ENCODE assay signal across 15 cellular contexts in the genomic region with DNA sequence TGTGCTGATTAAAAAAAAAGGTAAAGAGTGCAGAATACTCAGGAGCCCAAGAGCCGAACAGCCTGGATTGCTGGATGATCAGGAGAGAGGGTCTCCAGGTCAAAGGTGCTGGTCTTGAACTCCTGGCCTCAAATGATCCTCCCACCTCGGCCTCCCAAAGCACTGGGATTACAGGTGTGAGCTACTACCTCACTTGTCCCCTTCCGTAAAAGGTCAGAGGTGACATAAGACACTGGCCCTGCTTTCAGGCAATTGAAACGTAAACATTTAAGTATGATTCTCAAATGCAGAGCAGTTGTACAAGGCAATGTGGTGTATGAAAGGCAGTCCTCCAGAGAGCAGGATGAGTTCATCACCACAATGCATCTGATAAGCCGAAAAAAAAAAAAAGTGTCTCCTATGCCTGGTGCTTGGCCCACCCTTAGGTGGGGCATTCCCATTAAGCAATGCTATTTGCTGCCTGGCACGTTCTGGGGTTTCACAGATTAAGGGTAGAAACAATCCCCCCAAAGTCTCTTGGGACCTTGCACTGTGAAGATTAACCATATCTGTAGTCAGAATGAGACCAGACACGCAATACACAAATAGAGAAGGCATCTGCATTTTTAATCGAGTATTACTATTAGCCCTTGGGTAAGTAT. TPM values are rescaled to one million over a fixed set of nuclear protein-coding genes. Genes with fewer than 3 reads are reported as not detected.
DNase-seq lines count a peak whose midpoint lies in the region; ATAC-seq, FAIRE-seq and TF ChIP-seq lines count a peak whose summit lies in the region.
"Had no signal": no experiment of that assay in that cellular context is flagged by ENCODE, and none has a peak within 500 bp of the region (broad histone marks: within the 10 kb centered on the region; RNA-seq: fewer than 3 reads in every experiment).

No MANE protein-coding gene starts in this region.

- no peak overlapping the region for H3K27ac ChIP-seq in OCI-LY7 (ENCODE audit: low read depth, low read length, poor library complexity, severe bottlenecking)
- H3K27ac ChIP-seq: spleen had no signal

- no peak overlapping the region for H3K4me3 ChIP-seq in OCI-LY7 (ENCODE audit: low read depth, low read length, poor library complexity, severe bottlenecking)
- H3K4me3 ChIP-seq: spleen had no signal

- ATAC-seq in GM19372 (IDR thresholded peaks at IDR 0.05; ENCODE audit: low read depth, unreplicated experiment), result peak; percentile 42
- peak; percentile 62 for ATAC-seq in HG02798 (IDR thresholded peaks at IDR 0.05; ENCODE audit: poor library complexity, unreplicated experiment)
- ATAC-seq in HG03469 (IDR thresholded peaks at IDR 0.05; ENCODE audit: unreplicated experiment), result peak; percentile 48
- ATAC-seq: activated CD4-positive, alpha-beta T cell treated with anti-CD3 and anti-CD28 coated beads for 36 hours; HCT116 had no signal

- no peaks in the 10 kb centered on the region; the same call in 1 of the 2 replicates for H3K79me2 ChIP-seq in OCI-LY7 (ENCODE audit: insufficient read depth, low read depth, low read length)

- H2AFZ ChIP-seq in OCI-LY7 (ENCODE audit: low read length), result no peak overlapping the region

- no peak for TF ChIP-seq POLR2A in GM12891 (IDR thresholded peaks at IDR 0.05; ENCODE audit: low read depth, low read length)

- no peak for FAIRE-seq in GM12891 (lab: Jason Lieb, UNC)
- FAIRE-seq: islet of Langerhans had no signal

- TF ChIP-seq CTCF in OCI-LY7 (conservative IDR thresholded peaks at IDR 0.05; ENCODE audit: low read length), result no peak

- POLR2A ChIA-PET in OCI-LY7 (lab: Charles Lee), result interaction anchor here (0.7 to 1.9 kb wide), 3 partner anchors 13 to 322 kb away, joined by 3 to 4 read pairs (median 3); no protein-coding TSS in a partner anchor

- CTCF ChIA-PET in OCI-LY7 (lab: Charles Lee; ENCODE audit: unreplicated experiment), result no interaction called here

- H4K20me1 ChIP-seq in OCI-LY7 (ENCODE audit: insufficient read depth, low read length), result no peaks in the 10 kb centered on the region

- H3K36me3 ChIP-seq in OCI-LY7 (ENCODE audit: insufficient read depth, low read length), result peaks cover 95% of the 10 kb centered on the region

- H3K9me2 ChIP-seq in OCI-LY7 (ENCODE audit: insufficient read depth, low read length), result no peaks in the 10 kb centered on the region

- BruUV-seq in OCI-LY7 (replicated peaks; lab: Mats Ljungman, UMichigan), result no TSS peak

- no peak for DNase-seq in GM12891 (ENCODE audit: insufficient read length, low spot score)
- no peak for DNase-seq in OCI-LY7 (ENCODE audit: low spot score)
- DNase-seq in middle frontal gyrus (ENCODE audit: extremely low spot score, low spot score), result no peak
- no peak for DNase-seq in RPMI8226
- DNase-seq in NCI-H1417 (lab: John Stamatoyannopoulos, UW), result no peak
- DNase-seq: activated CD4-positive, alpha-beta T cell treated with anti-CD3 and anti-CD28 coated beads for 36 hours; activated naive CD4-positive, alpha-beta T cell treated with Interleukin-2 at 50 U/mL for 16 hours; NCI-H2227 treated with DMSO at 0.1 percent for 48 hours; SIG-M5; spleen had no signal

- intact Hi-C loops in OCI-LY7 (cut with micrococcal nuclease; ENCODE audit: unreplicated experiment), result no loop called here

- no peak overlapping the region for H3K4me2 ChIP-seq in OCI-LY7 (ENCODE audit: low read length)

- H3K4me1 ChIP-seq in OCI-LY7 (ENCODE audit: insufficient read depth, low read length, poor library complexity, severe bottlenecking), result peaks cover 33% of the 10 kb centered on the region

- H3K9me3 ChIP-seq in OCI-LY7 (ENCODE audit: low read length), result no peaks in the 10 kb centered on the region
- H3K9me3 ChIP-seq: spleen had no signal

TF ChIP-seq in GM12891, 5 proteins besides CTCF, POLR2A, EP300 and RAD21:
- TF ChIP-seq PAX5 (IDR thresholded peaks at IDR 0.05; ENCODE audit: insufficient read depth, low read length, severe bottlenecking) (no peak), POU2F2 (IDR thresholded peaks at IDR 0.05; ENCODE audit: low read depth, low read length) (peak; percentile 25; the same call in 1 of the 2 replicates)

RNA-seq across cellular contexts. Expression of gene PARP1, which starts 47.7 kb away (rescaled TPM):
- polyA plus RNA-seq in GM12891 (2012; ENCODE audit: low read depth, missing spikeins), result 145 TPM
- total RNA-seq in OCI-LY7 (2014; rRNA removed; shearing (Covaris generic)), result 532 and 610 TPM in 2 replicates
- 558 and 594 TPM in 2 replicates for total RNA-seq in OCI-LY7 (2022)

RNA-seq across cellular contexts. Expression of gene LIN9, which starts 51.3 kb away (rescaled TPM):
- 1.9 TPM for polyA plus RNA-seq in GM12891 (2012; ENCODE audit: low read depth, missing spikeins)
- total RNA-seq in OCI-LY7 (2014; rRNA removed; shearing (Covaris generic)), result 17.2 and 19.7 TPM in 2 replicates
- total RNA-seq in OCI-LY7 (2022), result 20.1 and 22.4 TPM in 2 replicates
